ENCODE assay signal across 24 cellular contexts in the genomic region with DNA sequence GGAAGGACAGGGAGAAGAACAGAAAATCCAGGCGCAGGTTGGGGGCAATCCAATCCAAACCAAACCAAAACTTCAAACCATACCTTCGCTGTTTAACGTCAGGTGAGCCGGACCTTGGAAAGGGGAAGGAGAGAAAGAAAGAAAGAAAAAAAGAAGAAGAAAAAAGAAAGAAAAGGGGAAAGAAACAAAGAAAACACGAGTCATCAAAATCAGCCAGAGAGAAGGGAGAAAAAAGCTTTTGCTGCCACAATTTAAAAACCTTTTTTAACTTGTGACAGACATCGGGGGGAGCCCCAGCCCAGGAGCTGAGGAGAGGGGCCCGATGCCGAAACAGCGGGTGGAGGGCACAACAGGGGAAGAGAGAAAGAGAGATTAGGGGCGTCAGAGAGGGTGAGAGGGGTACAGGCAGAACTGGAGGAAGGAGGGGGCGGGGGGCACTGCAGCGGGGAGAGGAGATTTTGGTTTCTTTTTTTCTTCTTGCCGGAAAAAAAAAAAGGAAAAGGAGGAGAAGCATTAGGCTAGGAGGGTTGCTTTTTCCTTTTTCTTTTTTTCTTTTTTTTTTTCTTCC. TPM values are rescaled to one million over a fixed set of nuclear protein-coding genes. Genes with fewer than 3 reads are reported as not detected.
DNase-seq lines count a peak whose midpoint lies in the region; ATAC-seq and TF ChIP-seq lines count a peak whose summit lies in the region.
"Had no signal": no experiment of that assay in that cellular context is flagged by ENCODE, and none has a peak within 500 bp of the region (broad histone marks: within the 10 kb centered on the region; RNA-seq: fewer than 3 reads in every experiment).

No MANE protein-coding gene starts in this region.

- no peak for ATAC-seq in activated CD8-positive, alpha-beta memory T cell treated with anti-CD3 and anti-CD28 coated beads, Interleukin-2, amount 10 ng/mL, durations not matched to agents 7 days and 5 days
- ATAC-seq in stimulated activated effector memory CD8-positive, alpha-beta T cell treated with anti-CD3 and anti-CD28 coated beads, Interleukin-12 subunit alpha, Interleukin-12 subunit beta, amount 100 ng/mL, for 72 hours, result no peak
- ATAC-seq: mucosa of descending colon had no signal

- no peaks in the 10 kb centered on the region for H3K9me3 ChIP-seq in MM.1S (replicated peaks; ENCODE audit: insufficient read depth, low read length)
- H3K9me3 ChIP-seq: mucosa of descending colon, spleen, vagina had no signal

- no peak for DNase-seq in activated CD8-positive, alpha-beta memory T cell treated with anti-CD3 and anti-CD28 coated beads, Interleukin-2, amount 10 ng/mL, durations not matched to agents 7 days and 5 days
- DNase-seq in activated CD8-positive, alpha-beta memory T cell treated with anti-CD3 and anti-CD28 coated beads for 24 hours, result no peak
- DNase-seq in MM.1S (no peak), chondrocyte (ENCODE audit: low spot score) (no peak), HT-29 (ENCODE audit: low spot score) (no peak), epidermal melanocyte (ENCODE audit: insufficient read length, low spot score) (no peak), substantia nigra (lab: John Stamatoyannopoulos, UW) (no peak)
- DNase-seq in stimulated activated effector memory CD8-positive, alpha-beta T cell treated with anti-CD3 and anti-CD28 coated beads, Interleukin-12 subunit alpha, Interleukin-12 subunit beta, amount 100 ng/mL, for 72 hours (ENCODE audit: low spot score in 2 of 2), result no peak
- DNase-seq: activated CD4-positive, alpha-beta T cell treated with anti-CD3 and anti-CD28 coated beads, Interleukin-2, amount 50 U/mL, for 4 hours; DMS 273 treated with DMSO at 0.1 percent for 48 hours; foreskin fibroblast; mucosa of descending colon; NCI-H1417 treated with DMSO at 0.1 percent for 48 hours; NCI-H2171 treated with DMSO at 0.1 percent for 48 hours; NCI-H69; occipital lobe; retina; SHP77; spleen; stimulated activated CD4-positive, alpha-beta T cell treated with anti-CD3 and anti-CD28 coated beads, Interleukin-4, amount 100 ng/mL, for 24 hours had no signal

- TF ChIP-seq CTCF in MM.1S (IDR thresholded peaks at IDR 0.05; ENCODE audit: low read length) (no peak), chondrocyte (IDR thresholded peaks at IDR 0.05) (peak; percentile 23)

- H3K4me1 ChIP-seq in MM.1S (ENCODE audit: low read length), result 0 out of 2 replicates have a peak, but pooled peaks cover 6% of the 10 kb centered on the region

- H3K4me1 Mint-ChIP-seq in activated CD8-positive, alpha-beta memory T cell treated with anti-CD3 and anti-CD28 coated beads, Interleukin-2, amount 10 ng/mL, durations not matched to agents 7 days and 5 days, result peaks cover 16% of the 10 kb centered on the region
- peaks cover 6% of the 10 kb centered on the region for H3K4me1 Mint-ChIP-seq in chondrocyte (ENCODE audit: low read depth)
- peaks cover 34% of the 10 kb centered on the region for H3K4me1 Mint-ChIP-seq in stimulated activated effector memory CD8-positive, alpha-beta T cell treated with anti-CD3 and anti-CD28 coated beads, Interleukin-12 subunit alpha, Interleukin-12 subunit beta, amount 100 ng/mL, for 72 hours

- H2AFZ ChIP-seq in MM.1S (ENCODE audit: low read length), result no peak overlapping the region

- H3K4me2 ChIP-seq in MM.1S (ENCODE audit: low read depth, low read length), result peak overlapping the region; percentile 52; the same call in 1 of the 2 replicates

- H3K27ac ChIP-seq in MM.1S (ENCODE audit: low read length) (no peak overlapping the region), substantia nigra (ENCODE audit: low read depth, low read length, poor library complexity, severe bottlenecking) (no peak overlapping the region)
- H3K27ac ChIP-seq: C4-2B, epithelial cell of prostate, spleen, vagina had no signal

- no peaks in the 10 kb centered on the region for H3K36me3 Mint-ChIP-seq in activated CD8-positive, alpha-beta memory T cell treated with anti-CD3 and anti-CD28 coated beads, Interleukin-2, amount 10 ng/mL, durations not matched to agents 7 days and 5 days
- no peaks in the 10 kb centered on the region for H3K36me3 Mint-ChIP-seq in chondrocyte (ENCODE audit: low read depth)
- H3K36me3 Mint-ChIP-seq in stimulated activated effector memory CD8-positive, alpha-beta T cell treated with anti-CD3 and anti-CD28 coated beads, Interleukin-12 subunit alpha, Interleukin-12 subunit beta, amount 100 ng/mL, for 72 hours, result no peaks in the 10 kb centered on the region

- no peak overlapping the region for H3K4me3 ChIP-seq in MM.1S (ENCODE audit: low read length)
- H3K4me3 ChIP-seq: mucosa of descending colon, spleen, vagina had no signal

- CTCF ChIA-PET in activated CD8-positive, alpha-beta memory T cell treated with anti-CD3 and anti-CD28 coated beads, Interleukin-2, amount 10 ng/mL, durations not matched to agents 7 days and 5 days (lab: Charles Lee), result interaction anchor here (1.4 kb wide), 1 partner anchor 41 kb away, joined by 3 read pairs; no protein-coding TSS in a partner anchor

- no peaks in the 10 kb centered on the region for H3K9me2 ChIP-seq in MM.1S (replicated peaks; ENCODE audit: insufficient read depth, low read length)

- H3K27me3 Mint-ChIP-seq in activated CD8-positive, alpha-beta memory T cell treated with anti-CD3 and anti-CD28 coated beads, Interleukin-2, amount 10 ng/mL, durations not matched to agents 7 days and 5 days, result peaks cover 46% of the 10 kb centered on the region
- H3K27me3 Mint-ChIP-seq in chondrocyte (ENCODE audit: low read depth), result peaks cover 54% of the 10 kb centered on the region

- no peaks in the 10 kb centered on the region for H3K79me2 ChIP-seq in MM.1S (ENCODE audit: low read length)

- no peak overlapping the region for H3K27ac Mint-ChIP-seq in activated CD8-positive, alpha-beta memory T cell treated with anti-CD3 and anti-CD28 coated beads, Interleukin-2, amount 10 ng/mL, durations not matched to agents 7 days and 5 days
- H3K27ac Mint-ChIP-seq in chondrocyte (ENCODE audit: unreplicated experiment), result no peak overlapping the region
- peak overlapping the region; percentile 51 for H3K27ac Mint-ChIP-seq in stimulated activated effector memory CD8-positive, alpha-beta T cell treated with anti-CD3 and anti-CD28 coated beads, Interleukin-12 subunit alpha, Interleukin-12 subunit beta, amount 100 ng/mL, for 72 hours

- H3K27me3 ChIP-seq in MM.1S (replicated peaks; ENCODE audit: insufficient read depth, low read length), result peaks cover 88% of the 10 kb centered on the region
- H3K27me3 ChIP-seq: vagina had no signal

- peak overlapping the region; percentile 25 for H3K4me3 Mint-ChIP-seq in activated CD8-positive, alpha-beta memory T cell treated with anti-CD3 and anti-CD28 coated beads, Interleukin-2, amount 10 ng/mL, durations not matched to agents 7 days and 5 days
- H3K4me3 Mint-ChIP-seq in chondrocyte (ENCODE audit: unreplicated experiment), result no peak overlapping the region
- H3K4me3 Mint-ChIP-seq in stimulated activated effector memory CD8-positive, alpha-beta T cell treated with anti-CD3 and anti-CD28 coated beads, Interleukin-12 subunit alpha, Interleukin-12 subunit beta, amount 100 ng/mL, for 72 hours, result peak overlapping the region; percentile 27

- H3K9ac ChIP-seq in MM.1S (ENCODE audit: low read length), result no peak overlapping the region; the same call in 1 of the 2 replicates

- H3K36me3 ChIP-seq in MM.1S (replicated peaks; ENCODE audit: insufficient read depth, low read length), result no peaks in the 10 kb centered on the region
- H3K36me3 ChIP-seq: spleen, vagina had no signal

- no peaks in the 10 kb centered on the region for H3K9me3 Mint-ChIP-seq in activated CD8-positive, alpha-beta memory T cell treated with anti-CD3 and anti-CD28 coated beads, Interleukin-2, amount 10 ng/mL, durations not matched to agents 7 days and 5 days (ENCODE audit: low read depth)
- H3K9me3 Mint-ChIP-seq in chondrocyte (ENCODE audit: low read depth), result no peaks in the 10 kb centered on the region
- no peaks in the 10 kb centered on the region for H3K9me3 Mint-ChIP-seq in stimulated activated effector memory CD8-positive, alpha-beta T cell treated with anti-CD3 and anti-CD28 coated beads, Interleukin-12 subunit alpha, Interleukin-12 subunit beta, amount 100 ng/mL, for 72 hours

- no peaks in the 10 kb centered on the region for H4K20me1 ChIP-seq in MM.1S (ENCODE audit: insufficient read depth, low read length)

- no peaks in the 10 kb centered on the region for H3F3A ChIP-seq in MM.1S (ENCODE audit: insufficient read depth, low read length)

RNA-seq across cellular contexts. Expression of gene NRXN2, which starts 30.1 kb away (rescaled TPM):
- under 1 TPM; 0.23 to 0.40 TPM for total RNA-seq in activated CD8-positive, alpha-beta memory T cell treated with anti-CD3 and anti-CD28 coated beads, Interleukin-2, amount 10 ng/mL, durations not matched to agents 7 days and 5 days
- 1.1 to 3.0 TPM (median 1.8 TPM) in 3 replicates for total RNA-seq in chondrocyte
- total RNA-seq in HT-29 (2014; rRNA removed; shearing (Covaris generic)), result not detected in 2 replicates
- total RNA-seq: dermis microvascular lymphatic vessel endothelial cell had no signal

RNA-seq across cellular contexts. Expression of gene RASGRP2, which starts 51.1 kb away (rescaled TPM):
- total RNA-seq in activated CD8-positive, alpha-beta memory T cell treated with anti-CD3 and anti-CD28 coated beads, Interleukin-2, amount 10 ng/mL, durations not matched to agents 7 days and 5 days, result 100 to 1,000 TPM in 1 of 2 experiments, 10 to 100 TPM in 1; 77.3 to 123 TPM
- 4.7 to 11.4 TPM (median 10.1 TPM) in 3 replicates for total RNA-seq in chondrocyte
- total RNA-seq in HT-29 (2014; rRNA removed; shearing (Covaris generic)), result not detected in 2 replicates
